18 cellular contexts compared by ENCODE assay signal in genomic region chr1:59816318-59816878, GRCh38. TPM values are rescaled to one million over a fixed set of nuclear protein-coding genes. Genes with fewer than 3 reads are reported as not detected.
DNase-seq lines count a peak whose midpoint lies in the region; ATAC-seq and TF ChIP-seq lines count a peak whose summit lies in the region.
"Had no signal": no experiment of that assay in that cellular context is flagged by ENCODE, and none has a peak within 500 bp of the region (broad histone marks: within the 10 kb centered on the region; RNA-seq: fewer than 3 reads in every experiment).

No MANE protein-coding gene starts in this region.

- DNase-seq in RWPE2 (ENCODE audit: low spot score): no peak
- DNase-seq in smooth muscle cell (lab: John Stamatoyannopoulos, UW; ENCODE audit: unreplicated experiment): no peak
- DNase-seq in stimulated activated naive CD4-positive, alpha-beta T cell (lab: John Stamatoyannopoulos, UW): no peak
- no peak for DNase-seq in HuH-7 (ENCODE audit: low spot score)
- no peak for DNase-seq in GM10266 (ENCODE audit: extremely low spot score)
- DNase-seq: activated CD4-positive, CD25-positive, alpha-beta regulatory T cell treated with anti-CD3 and anti-CD28 coated beads, Interleukin-2, amount 50 U/mL, for 72 hours; activated naive CD8-positive, alpha-beta T cell treated with anti-CD3 and anti-CD28 coated beads, Interleukin-2, amount 50 U/mL, for 24 hours; BE2C; GDM1; glutamatergic neuron; islet precursor cell; mesenchymal stem cell; nephron progenitor cell; testis had no signal

- H3K27me3 ChIP-seq in HUES48 (ENCODE audit: control insufficient read depth, insufficient read depth, low read length): peaks cover 13% of the 10 kb centered on the region
- H3K27me3 ChIP-seq in RWPE2 (ENCODE audit: insufficient read depth, poor library complexity, severe bottlenecking): no peaks in the 10 kb centered on the region
- peaks cover 19% of the 10 kb centered on the region for H3K27me3 ChIP-seq in iPS-18a (ENCODE audit: control insufficient read depth, insufficient read depth, low read length)
- H3K27me3 ChIP-seq in smooth muscle cell (ENCODE audit: low read depth): peaks cover 61% of the 10 kb centered on the region
- H3K27me3 ChIP-seq: BE2C, testis had no signal

- no peaks in the 10 kb centered on the region for H3K36me3 ChIP-seq in HUES48 (ENCODE audit: control insufficient read depth, insufficient read depth, low read length)
- no peaks in the 10 kb centered on the region for H3K36me3 ChIP-seq in RWPE2 (ENCODE audit: low read depth)
- no peaks in the 10 kb centered on the region for H3K36me3 ChIP-seq in iPS-18a (ENCODE audit: control insufficient read depth, low read depth, low read length)
- no peaks in the 10 kb centered on the region for H3K36me3 ChIP-seq in smooth muscle cell (ENCODE audit: low read depth)
- H3K36me3 ChIP-seq: BE2C, SJSA1 had no signal

- no peak overlapping the region for H2AFZ ChIP-seq in smooth muscle cell (ENCODE audit: low read depth)

- H3K9ac ChIP-seq in HUES48 (ENCODE audit: low read depth, low read length) (no peak overlapping the region), iPS-18a (ENCODE audit: low read length) (no peak overlapping the region), smooth muscle cell (ENCODE audit: low read depth) (no peak overlapping the region)

- peak overlapping the region; percentile 82 for H3K4me2 ChIP-seq in smooth muscle cell

- ATAC-seq in RWPE2 (ENCODE audit: low read depth) (no peak), GM21737 (IDR thresholded peaks at IDR 0.05; ENCODE audit: unreplicated experiment) (no peak)
- ATAC-seq: activated naive CD8-positive, alpha-beta T cell treated with anti-CD3 and anti-CD28 coated beads, Interleukin-2, amount 50 U/mL, for 24 hours had no signal

- no peaks in the 10 kb centered on the region for H3F3A ChIP-seq in smooth muscle cell (ENCODE audit: low read depth)

- H3K4me3 ChIP-seq in HUES48 (ENCODE audit: low read depth, low read length): peak overlapping the region; percentile 74
- peak overlapping the region; percentile 93 for H3K4me3 ChIP-seq in RWPE2 (ENCODE audit: severe bottlenecking)
- H3K4me3 ChIP-seq in iPS-18a (ENCODE audit: low read length): peak overlapping the region; percentile 86
- H3K4me3 ChIP-seq in smooth muscle cell: peak overlapping the region; percentile 55
- H3K4me3 ChIP-seq: SJSA1 had no signal

- H3K27ac ChIP-seq in HUES48 (ENCODE audit: low read depth, low read length) (no peak overlapping the region), RWPE2 (ENCODE audit: poor library complexity, severe bottlenecking) (no peak overlapping the region), iPS-18a (ENCODE audit: low read length) (no peak overlapping the region), smooth muscle cell (ENCODE audit: low read depth) (no peak overlapping the region)
- H3K27ac ChIP-seq: SJSA1, testis had no signal

- TF ChIP-seq CTCF in RWPE2 (IDR thresholded peaks at IDR 0.05; ENCODE audit: poor library complexity, severe bottlenecking) (no peak), smooth muscle cell (IDR thresholded peaks at IDR 0.05; ENCODE audit: borderline replicate concordance, insufficient read depth, poor library complexity, severe bottlenecking) (no peak), GM10266 (IDR thresholded peaks at IDR 0.05; ENCODE audit: control insufficient read depth, insufficient read depth, low read depth, missing control alignments) (no peak)

- peaks cover 7% of the 10 kb centered on the region; the same call in 1 of the 2 replicates for H3K4me1 ChIP-seq in HUES48 (ENCODE audit: control insufficient read depth, insufficient read depth, low read length)
- H3K4me1 ChIP-seq in RWPE2 (ENCODE audit: insufficient read depth, poor library complexity, severe bottlenecking): peaks cover 10% of the 10 kb centered on the region
- H3K4me1 ChIP-seq in iPS-18a (ENCODE audit: control insufficient read depth, low read depth, low read length): peaks cover 9% of the 10 kb centered on the region
- no peaks in the 10 kb centered on the region for H3K4me1 ChIP-seq in smooth muscle cell (ENCODE audit: low read depth)
- H3K4me1 ChIP-seq: BE2C, SJSA1, testis had no signal

- H3K79me2 ChIP-seq in smooth muscle cell (ENCODE audit: low read depth): no peaks in the 10 kb centered on the region

- H4K20me1 ChIP-seq in smooth muscle cell (ENCODE audit: low read depth): no peaks in the 10 kb centered on the region

- WGBS in smooth muscle cell (ENCODE audit: low lambda C conversion rate): 49% methylated on average over 5 of the region's 5 CpGs

- H3K9me3 ChIP-seq in HUES48 (ENCODE audit: control insufficient read depth, insufficient read depth, low read length) (no peaks in the 10 kb centered on the region), RWPE2 (ENCODE audit: severe bottlenecking) (no peaks in the 10 kb centered on the region), iPS-18a (ENCODE audit: control insufficient read depth, low read depth, low read length) (no peaks in the 10 kb centered on the region), smooth muscle cell (replicated peaks; ENCODE audit: low read depth) (no peaks in the 10 kb centered on the region)
- H3K9me3 ChIP-seq: BE2C, SJSA1, testis had no signal

RNA-seq across cellular contexts. Expression of gene HOOK1, which starts 1.6 kb away (rescaled TPM):
- total RNA-seq in smooth muscle cell: 5.2 TPM in 2 replicates
- 0.80 and 1.6 TPM in 2 replicates for polyA plus RNA-seq in smooth muscle cell
- total RNA-seq: SJSA1 had no signal
